Comparison of ENCODE assay signal across 13 cellular contexts in genomic region chr10:75547391-75548298, GRCh38.
DNase-seq lines count a peak whose midpoint lies in the region; ATAC-seq and TF ChIP-seq lines count a peak whose summit lies in the region.
"Had no signal": no experiment of that assay in that cellular context is flagged by ENCODE, and none has a peak within 500 bp of the region (broad histone marks: within the 10 kb centered on the region; RNA-seq: fewer than 3 reads in every experiment).

No MANE protein-coding gene starts in this region.

- H3K4me1 ChIP-seq in SJCRH30: peaks cover 27% of the 10 kb centered on the region
- peaks cover 34 to 54% of the 10 kb centered on the region in 2 donors for H3K4me1 ChIP-seq in thoracic aorta (ENCODE audit: control insufficient read depth in 1 of 2, low read depth in 2 of 2)
- no peaks in the 10 kb centered on the region for H3K4me1 ChIP-seq in mucosa of descending colon (ENCODE audit: low read depth)

- H3K4me3 ChIP-seq in SJCRH30: no peak overlapping the region
- peak overlapping the region; percentile 12 for H3K4me3 ChIP-seq in thoracic aorta
- no peak overlapping the region for H3K4me3 ChIP-seq in mucosa of descending colon
- H3K4me3 ChIP-seq: heart left ventricle, pancreas had no signal

- ATAC-seq in GM21786 (IDR thresholded peaks at IDR 0.05; ENCODE audit: unreplicated experiment) (peak; percentile 85), thoracic aorta (ENCODE audit: insufficient number of reproducible peaks, low FRiP score, low read depth) (no peak), HG02884 (IDR thresholded peaks at IDR 0.05; ENCODE audit: unreplicated experiment) (no peak), mucosa of descending colon (no peak)
- ATAC-seq: activated CD4-positive, alpha-beta T cell treated with anti-CD3 and anti-CD28 coated beads for 36 hours had no signal

- H3K27me3 ChIP-seq in SJCRH30: no peaks in the 10 kb centered on the region
- no peaks in the 10 kb centered on the region for H3K27me3 ChIP-seq in thoracic aorta (replicated peaks; ENCODE audit: insufficient read depth)
- H3K27me3 ChIP-seq: heart left ventricle, pancreas had no signal

- intact Hi-C loops in mucosa of descending colon (cut with DNase I, micrococcal nuclease): no loop called here

- H3K27ac ChIP-seq in SJCRH30 (no peak overlapping the region), thoracic aorta (peak overlapping the region; percentile 29 to 51)
- H3K27ac ChIP-seq: pancreas had no signal

- TF ChIP-seq CTCF in thoracic aorta (IDR thresholded peaks at IDR 0.05) (no peak), mucosa of descending colon (IDR thresholded peaks at IDR 0.05) (no peak)

- DNase-seq in SJCRH30 (peak; percentile 17 to 28), fibroblast of peridontal ligament (ENCODE audit: extremely low read depth) (peak; percentile 57), thoracic aorta (ENCODE audit: low spot score) (no peak), NCI-H2196 (lab: John Stamatoyannopoulos, UW; ENCODE audit: unreplicated experiment) (no peak), NCI-H446 treated with DMSO at 0.1 percent for 48 hours (lab: John Stamatoyannopoulos, UW) (no peak), mucosa of descending colon (no peak)
- DNase-seq: activated CD4-positive, alpha-beta T cell treated with anti-CD3 and anti-CD28 coated beads for 36 hours; amygdala; heart left ventricle; KG1; pancreas had no signal

- H3K36me3 ChIP-seq in SJCRH30 (no peaks in the 10 kb centered on the region), thoracic aorta (no peaks in the 10 kb centered on the region), mucosa of descending colon (ENCODE audit: low read depth) (no peaks in the 10 kb centered on the region)
- H3K36me3 ChIP-seq: heart left ventricle, pancreas had no signal

- H3K9me3 ChIP-seq in SJCRH30 (replicated peaks) (no peaks in the 10 kb centered on the region), thoracic aorta (no peaks in the 10 kb centered on the region), mucosa of descending colon (no peaks in the 10 kb centered on the region)
- H3K9me3 ChIP-seq: pancreas had no signal

Comparison
In these comparisons a context has a peak if more than half of its experiments do, and no peak if none do; other contexts are left out.
1. DNase-seq: peak in SJCRH30 (2 of 2) and fibroblast of peridontal ligament (single experiment); none in thoracic aorta (single experiment), NCI-H2196 (single experiment), NCI-H446 treated with DMSO at 0.1 percent for 48 hours (single experiment) and mucosa of descending colon (0 of 3).